In the genomic region with DNA sequence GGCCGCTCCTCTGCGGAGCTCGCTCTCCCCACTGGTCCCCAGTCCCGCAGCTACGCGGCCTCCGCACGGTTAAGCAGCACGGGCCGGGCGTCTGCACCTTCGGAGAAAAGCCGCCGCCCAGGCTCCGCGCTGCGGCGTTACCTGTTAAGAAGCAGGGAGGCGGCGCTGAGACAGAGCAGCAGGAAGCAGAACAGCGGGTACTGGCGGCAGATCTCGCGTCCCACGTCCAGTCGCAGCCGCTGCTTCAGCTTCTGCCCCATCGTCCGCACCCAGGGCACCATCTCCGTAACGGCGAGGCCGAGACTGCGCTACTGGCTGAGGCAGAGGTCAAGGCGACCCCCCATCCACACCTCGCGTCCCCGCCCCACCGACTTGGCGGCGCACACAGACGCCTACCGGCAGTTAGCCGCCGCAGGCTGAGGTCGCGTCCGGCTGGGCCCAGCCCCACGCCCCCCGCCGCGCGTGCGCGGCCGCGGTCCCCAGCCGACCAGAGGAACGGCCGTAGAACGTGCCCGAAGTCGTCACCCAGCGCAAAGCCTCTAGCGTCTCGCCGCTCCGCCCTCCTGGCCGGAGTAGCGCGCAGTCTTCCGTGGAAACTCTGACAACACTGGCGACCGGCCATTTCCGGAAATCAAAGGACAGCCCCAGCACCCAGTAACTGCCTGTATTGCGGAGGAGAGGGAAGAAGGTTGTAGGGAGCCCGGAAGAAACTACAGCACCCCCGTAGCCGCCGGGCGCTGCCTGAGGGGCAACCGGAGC, we compare ENCODE assay signal across 1 cellular context.
TF ChIP-seq lines count a peak whose summit lies in the region.

A gene with protein sequence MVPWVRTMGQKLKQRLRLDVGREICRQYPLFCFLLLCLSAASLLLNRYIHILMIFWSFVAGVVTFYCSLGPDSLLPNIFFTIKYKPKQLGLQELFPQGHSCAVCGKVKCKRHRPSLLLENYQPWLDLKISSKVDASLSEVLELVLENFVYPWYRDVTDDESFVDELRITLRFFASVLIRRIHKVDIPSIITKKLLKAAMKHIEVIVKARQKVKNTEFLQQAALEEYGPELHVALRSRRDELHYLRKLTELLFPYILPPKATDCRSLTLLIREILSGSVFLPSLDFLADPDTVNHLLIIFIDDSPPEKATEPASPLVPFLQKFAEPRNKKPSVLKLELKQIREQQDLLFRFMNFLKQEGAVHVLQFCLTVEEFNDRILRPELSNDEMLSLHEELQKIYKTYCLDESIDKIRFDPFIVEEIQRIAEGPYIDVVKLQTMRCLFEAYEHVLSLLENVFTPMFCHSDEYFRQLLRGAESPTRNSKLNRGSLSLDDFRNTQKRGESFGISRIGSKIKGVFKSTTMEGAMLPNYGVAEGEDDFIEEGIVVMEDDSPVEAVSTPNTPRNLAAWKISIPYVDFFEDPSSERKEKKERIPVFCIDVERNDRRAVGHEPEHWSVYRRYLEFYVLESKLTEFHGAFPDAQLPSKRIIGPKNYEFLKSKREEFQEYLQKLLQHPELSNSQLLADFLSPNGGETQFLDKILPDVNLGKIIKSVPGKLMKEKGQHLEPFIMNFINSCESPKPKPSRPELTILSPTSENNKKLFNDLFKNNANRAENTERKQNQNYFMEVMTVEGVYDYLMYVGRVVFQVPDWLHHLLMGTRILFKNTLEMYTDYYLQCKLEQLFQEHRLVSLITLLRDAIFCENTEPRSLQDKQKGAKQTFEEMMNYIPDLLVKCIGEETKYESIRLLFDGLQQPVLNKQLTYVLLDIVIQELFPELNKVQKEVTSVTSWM (minus strand): TSS at position 421 of the 759 bp plus-strand sequence. CDS start 140 bp downstream, at position 281.

TF ChIP-seq in HepG2, 621 proteins besides CTCF, POLR2A, EP300 and RAD21 (continued from another document and continues in another):
- TF ChIP-seq, protein P1, sequence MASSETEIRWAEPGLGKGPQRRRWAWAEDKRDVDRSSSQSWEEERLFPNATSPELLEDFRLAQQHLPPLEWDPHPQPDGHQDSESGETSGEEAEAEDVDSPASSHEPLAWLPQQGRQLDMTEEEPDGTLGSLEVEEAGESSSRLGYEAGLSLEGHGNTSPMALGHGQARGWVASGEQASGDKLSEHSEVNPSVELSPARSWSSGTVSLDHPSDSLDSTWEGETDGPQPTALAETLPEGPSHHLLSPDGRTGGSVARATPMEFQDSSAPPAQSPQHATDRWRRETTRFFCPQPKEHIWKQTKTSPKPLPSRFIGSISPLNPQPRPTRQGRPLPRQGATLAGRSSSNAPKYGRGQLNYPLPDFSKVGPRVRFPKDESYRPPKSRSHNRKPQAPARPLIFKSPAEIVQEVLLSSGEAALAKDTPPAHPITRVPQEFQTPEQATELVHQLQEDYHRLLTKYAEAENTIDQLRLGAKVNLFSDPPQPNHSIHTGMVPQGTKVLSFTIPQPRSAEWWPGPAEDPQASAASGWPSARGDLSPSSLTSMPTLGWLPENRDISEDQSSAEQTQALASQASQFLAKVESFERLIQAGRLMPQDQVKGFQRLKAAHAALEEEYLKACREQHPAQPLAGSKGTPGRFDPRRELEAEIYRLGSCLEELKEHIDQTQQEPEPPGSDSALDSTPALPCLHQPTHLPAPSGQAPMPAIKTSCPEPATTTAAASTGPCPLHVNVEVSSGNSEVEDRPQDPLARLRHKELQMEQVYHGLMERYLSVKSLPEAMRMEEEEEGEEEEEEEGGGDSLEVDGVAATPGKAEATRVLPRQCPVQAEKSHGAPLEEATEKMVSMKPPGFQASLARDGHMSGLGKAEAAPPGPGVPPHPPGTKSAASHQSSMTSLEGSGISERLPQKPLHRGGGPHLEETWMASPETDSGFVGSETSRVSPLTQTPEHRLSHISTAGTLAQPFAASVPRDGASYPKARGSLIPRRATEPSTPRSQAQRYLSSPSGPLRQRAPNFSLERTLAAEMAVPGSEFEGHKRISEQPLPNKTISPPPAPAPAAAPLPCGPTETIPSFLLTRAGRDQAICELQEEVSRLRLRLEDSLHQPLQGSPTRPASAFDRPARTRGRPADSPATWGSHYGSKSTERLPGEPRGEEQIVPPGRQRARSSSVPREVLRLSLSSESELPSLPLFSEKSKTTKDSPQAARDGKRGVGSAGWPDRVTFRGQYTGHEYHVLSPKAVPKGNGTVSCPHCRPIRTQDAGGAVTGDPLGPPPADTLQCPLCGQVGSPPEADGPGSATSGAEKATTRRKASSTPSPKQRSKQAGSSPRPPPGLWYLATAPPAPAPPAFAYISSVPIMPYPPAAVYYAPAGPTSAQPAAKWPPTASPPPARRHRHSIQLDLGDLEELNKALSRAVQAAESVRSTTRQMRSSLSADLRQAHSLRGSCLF (CRISPR knock-in tag; IDR thresholded peaks at IDR 0.05; ENCODE audit: borderline replicate concordance), result 0 out of 2 replicates have a peak, but pooled peaks have one; percentile 59
- no peak for TF ChIP-seq RFX1 (IDR thresholded peaks at IDR 0.05)
- TF ChIP-seq, protein P2, sequence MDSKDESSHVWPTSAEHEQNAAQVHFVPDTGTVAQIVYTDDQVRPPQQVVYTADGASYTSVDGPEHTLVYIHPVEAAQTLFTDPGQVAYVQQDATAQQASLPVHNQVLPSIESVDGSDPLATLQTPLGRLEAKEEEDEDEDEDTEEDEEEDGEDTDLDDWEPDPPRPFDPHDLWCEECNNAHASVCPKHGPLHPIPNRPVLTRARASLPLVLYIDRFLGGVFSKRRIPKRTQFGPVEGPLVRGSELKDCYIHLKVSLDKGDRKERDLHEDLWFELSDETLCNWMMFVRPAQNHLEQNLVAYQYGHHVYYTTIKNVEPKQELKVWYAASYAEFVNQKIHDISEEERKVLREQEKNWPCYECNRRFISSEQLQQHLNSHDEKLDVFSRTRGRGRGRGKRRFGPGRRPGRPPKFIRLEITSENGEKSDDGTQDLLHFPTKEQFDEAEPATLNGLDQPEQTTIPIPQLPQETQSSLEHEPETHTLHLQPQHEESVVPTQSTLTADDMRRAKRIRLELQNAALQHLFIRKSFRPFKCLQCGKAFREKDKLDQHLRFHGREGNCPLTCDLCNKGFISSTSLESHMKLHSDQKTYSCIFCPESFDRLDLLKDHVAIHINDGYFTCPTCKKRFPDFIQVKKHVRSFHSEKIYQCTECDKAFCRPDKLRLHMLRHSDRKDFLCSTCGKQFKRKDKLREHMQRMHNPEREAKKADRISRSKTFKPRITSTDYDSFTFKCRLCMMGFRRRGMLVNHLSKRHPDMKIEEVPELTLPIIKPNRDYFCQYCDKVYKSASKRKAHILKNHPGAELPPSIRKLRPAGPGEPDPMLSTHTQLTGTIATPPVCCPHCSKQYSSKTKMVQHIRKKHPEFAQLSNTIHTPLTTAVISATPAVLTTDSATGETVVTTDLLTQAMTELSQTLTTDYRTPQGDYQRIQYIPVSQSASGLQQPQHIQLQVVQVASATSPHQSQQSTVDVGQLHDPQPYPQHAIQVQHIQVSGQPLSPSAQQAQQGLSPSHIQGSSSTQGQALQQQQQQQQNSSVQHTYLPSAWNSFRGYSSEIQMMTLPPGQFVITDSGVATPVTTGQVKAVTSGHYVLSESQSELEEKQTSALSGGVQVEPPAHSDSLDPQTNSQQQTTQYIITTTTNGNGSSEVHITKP (CRISPR knock-in tag; IDR thresholded peaks at IDR 0.05; ENCODE audit: low read depth), result peak; percentile 47; the same call in 1 of the 2 replicates
- TF ChIP-seq RXRB (CRISPR knock-in tag; IDR thresholded peaks at IDR 0.05; ENCODE audit: borderline replicate concordance), result peak; percentile 41; the same call in 1 of the 2 replicates
- no peak; the same call in 1 of the 2 replicates for TF ChIP-seq HDAC2 (CRISPR knock-in tag; IDR thresholded peaks at IDR 0.05)
- peak; percentile 31 for TF ChIP-seq ZNF605 (CRISPR knock-in tag; IDR thresholded peaks at IDR 0.05)
- TF ChIP-seq ZNF34 (CRISPR knock-in tag; IDR thresholded peaks at IDR 0.05; ENCODE audit: borderline replicate concordance), result peak; percentile 52; the same call in 1 of the 2 replicates
- TF ChIP-seq, protein P3, sequence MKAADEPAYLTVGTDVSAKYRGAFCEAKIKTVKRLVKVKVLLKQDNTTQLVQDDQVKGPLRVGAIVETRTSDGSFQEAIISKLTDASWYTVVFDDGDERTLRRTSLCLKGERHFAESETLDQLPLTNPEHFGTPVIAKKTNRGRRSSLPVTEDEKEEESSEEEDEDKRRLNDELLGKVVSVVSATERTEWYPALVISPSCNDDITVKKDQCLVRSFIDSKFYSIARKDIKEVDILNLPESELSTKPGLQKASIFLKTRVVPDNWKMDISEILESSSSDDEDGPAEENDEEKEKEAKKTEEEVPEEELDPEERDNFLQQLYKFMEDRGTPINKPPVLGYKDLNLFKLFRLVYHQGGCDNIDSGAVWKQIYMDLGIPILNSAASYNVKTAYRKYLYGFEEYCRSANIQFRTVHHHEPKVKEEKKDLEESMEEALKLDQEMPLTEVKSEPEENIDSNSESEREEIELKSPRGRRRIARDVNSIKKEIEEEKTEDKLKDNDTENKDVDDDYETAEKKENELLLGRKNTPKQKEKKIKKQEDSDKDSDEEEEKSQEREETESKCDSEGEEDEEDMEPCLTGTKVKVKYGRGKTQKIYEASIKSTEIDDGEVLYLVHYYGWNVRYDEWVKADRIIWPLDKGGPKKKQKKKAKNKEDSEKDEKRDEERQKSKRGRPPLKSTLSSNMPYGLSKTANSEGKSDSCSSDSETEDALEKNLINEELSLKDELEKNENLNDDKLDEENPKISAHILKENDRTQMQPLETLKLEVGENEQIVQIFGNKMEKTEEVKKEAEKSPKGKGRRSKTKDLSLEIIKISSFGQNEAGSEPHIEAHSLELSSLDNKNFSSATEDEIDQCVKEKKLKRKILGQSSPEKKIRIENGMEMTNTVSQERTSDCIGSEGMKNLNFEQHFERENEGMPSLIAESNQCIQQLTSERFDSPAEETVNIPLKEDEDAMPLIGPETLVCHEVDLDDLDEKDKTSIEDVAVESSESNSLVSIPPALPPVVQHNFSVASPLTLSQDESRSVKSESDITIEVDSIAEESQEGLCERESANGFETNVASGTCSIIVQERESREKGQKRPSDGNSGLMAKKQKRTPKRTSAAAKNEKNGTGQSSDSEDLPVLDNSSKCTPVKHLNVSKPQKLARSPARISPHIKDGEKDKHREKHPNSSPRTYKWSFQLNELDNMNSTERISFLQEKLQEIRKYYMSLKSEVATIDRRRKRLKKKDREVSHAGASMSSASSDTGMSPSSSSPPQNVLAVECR (CRISPR knock-in tag; IDR thresholded peaks at IDR 0.05; ENCODE audit: borderline replicate concordance), result peak; percentile 90
- 0 out of 2 replicates have a peak, but pooled peaks have one; percentile 80 for TF ChIP-seq ZNF749 (CRISPR knock-in tag; IDR thresholded peaks at IDR 0.05; ENCODE audit: borderline replicate concordance)
- no peak for TF ChIP-seq XBP1 (CRISPR knock-in tag; IDR thresholded peaks at IDR 0.05)
- no peak for TF ChIP-seq NFIB (CRISPR knock-in tag; IDR thresholded peaks at IDR 0.05; ENCODE audit: borderline replicate concordance)
- TF ChIP-seq CHCHD3 (CRISPR knock-in tag; IDR thresholded peaks at IDR 0.05), result peak; percentile 89; the same call in 1 of the 2 replicates
- TF ChIP-seq ATF7 (IDR thresholded peaks at IDR 0.05), result no peak
- peak; percentile 20; the same call in 1 of the 2 replicates for TF ChIP-seq ATF7 (CRISPR knock-in tag; IDR thresholded peaks at IDR 0.05)
- no peak for TF ChIP-seq KDM4B (CRISPR knock-in tag; IDR thresholded peaks at IDR 0.05)
- TF ChIP-seq SIN3A (IDR thresholded peaks at IDR 0.05; ENCODE audit: borderline replicate concordance, low read depth, low read length), result peak; percentile 91
- TF ChIP-seq GTF3A (CRISPR knock-in tag; conservative IDR thresholded peaks at IDR 0.05), result 0 out of 2 replicates have a peak, but pooled peaks have one; percentile 47
- no peak for TF ChIP-seq PCBP2 (optimal IDR thresholded peaks at IDR 0.05; ENCODE audit: low read depth, low read length, poor library complexity, severe bottlenecking)
- peak; percentile 91 for TF ChIP-seq ATF7-NPFF (CRISPR knock-in tag; IDR thresholded peaks at IDR 0.05; ENCODE audit: low read depth)
- peak; percentile 73; the same call in 1 of the 2 replicates for TF ChIP-seq ZSCAN20 (CRISPR knock-in tag; IDR thresholded peaks at IDR 0.05; ENCODE audit: borderline replicate concordance)
- peak; percentile 19; the same call in 1 of the 2 replicates for TF ChIP-seq SIX1 (CRISPR knock-in tag; IDR thresholded peaks at IDR 0.05; ENCODE audit: borderline replicate concordance)
- TF ChIP-seq, protein P4, sequence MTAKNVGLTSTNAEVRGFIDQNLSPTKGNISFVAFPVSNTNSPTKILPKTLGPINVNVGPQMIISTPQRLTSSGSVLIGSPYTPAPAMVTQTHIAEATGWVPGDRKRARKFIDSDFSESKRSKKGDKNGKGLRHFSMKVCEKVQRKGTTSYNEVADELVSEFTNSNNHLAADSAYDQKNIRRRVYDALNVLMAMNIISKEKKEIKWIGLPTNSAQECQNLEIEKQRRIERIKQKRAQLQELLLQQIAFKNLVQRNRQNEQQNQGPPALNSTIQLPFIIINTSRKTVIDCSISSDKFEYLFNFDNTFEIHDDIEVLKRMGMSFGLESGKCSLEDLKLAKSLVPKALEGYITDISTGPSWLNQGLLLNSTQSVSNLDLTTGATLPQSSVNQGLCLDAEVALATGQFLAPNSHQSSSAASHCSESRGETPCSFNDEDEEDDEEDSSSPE (CRISPR knock-in tag; IDR thresholded peaks at IDR 0.05), result peak; percentile 23; the same call in 1 of the 2 replicates
- no peak for TF ChIP-seq ZNF879 (CRISPR knock-in tag; IDR thresholded peaks at IDR 0.05)
- TF ChIP-seq, protein P5, sequence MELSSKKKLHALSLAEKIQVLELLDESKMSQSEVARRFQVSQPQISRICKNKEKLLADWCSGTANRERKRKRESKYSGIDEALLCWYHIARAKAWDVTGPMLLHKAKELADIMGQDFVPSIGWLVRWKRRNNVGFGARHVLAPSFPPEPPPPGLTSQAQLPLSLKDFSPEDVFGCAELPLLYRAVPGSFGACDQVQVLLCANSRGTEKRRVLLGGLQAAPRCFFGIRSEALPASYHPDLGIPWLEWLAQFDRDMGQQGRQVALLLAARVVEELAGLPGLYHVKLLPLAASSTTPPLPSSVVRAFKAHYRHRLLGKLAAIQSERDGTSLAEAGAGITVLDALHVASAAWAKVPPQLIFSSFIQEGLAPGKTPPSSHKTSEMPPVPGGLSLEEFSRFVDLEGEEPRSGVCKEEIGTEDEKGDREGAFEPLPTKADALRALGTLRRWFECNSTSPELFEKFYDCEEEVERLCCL (CRISPR knock-in tag; IDR thresholded peaks at IDR 0.05; ENCODE audit: borderline replicate concordance), result no peak
- TF ChIP-seq, protein P6, sequence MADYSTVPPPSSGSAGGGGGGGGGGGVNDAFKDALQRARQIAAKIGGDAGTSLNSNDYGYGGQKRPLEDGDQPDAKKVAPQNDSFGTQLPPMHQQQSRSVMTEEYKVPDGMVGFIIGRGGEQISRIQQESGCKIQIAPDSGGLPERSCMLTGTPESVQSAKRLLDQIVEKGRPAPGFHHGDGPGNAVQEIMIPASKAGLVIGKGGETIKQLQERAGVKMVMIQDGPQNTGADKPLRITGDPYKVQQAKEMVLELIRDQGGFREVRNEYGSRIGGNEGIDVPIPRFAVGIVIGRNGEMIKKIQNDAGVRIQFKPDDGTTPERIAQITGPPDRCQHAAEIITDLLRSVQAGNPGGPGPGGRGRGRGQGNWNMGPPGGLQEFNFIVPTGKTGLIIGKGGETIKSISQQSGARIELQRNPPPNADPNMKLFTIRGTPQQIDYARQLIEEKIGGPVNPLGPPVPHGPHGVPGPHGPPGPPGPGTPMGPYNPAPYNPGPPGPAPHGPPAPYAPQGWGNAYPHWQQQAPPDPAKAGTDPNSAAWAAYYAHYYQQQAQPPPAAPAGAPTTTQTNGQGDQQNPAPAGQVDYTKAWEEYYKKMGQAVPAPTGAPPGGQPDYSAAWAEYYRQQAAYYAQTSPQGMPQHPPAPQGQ (CRISPR knock-in tag; IDR thresholded peaks at IDR 0.05; ENCODE audit: borderline replicate concordance), result 0 out of 2 replicates have a peak, but pooled peaks have one; percentile 26
- peak; percentile 58; the same call in 1 of the 2 replicates for TF ChIP-seq ETV6 (CRISPR knock-in tag; conservative IDR thresholded peaks at IDR 0.05)
- no peak for TF ChIP-seq KLF6 (CRISPR knock-in tag; IDR thresholded peaks at IDR 0.05)
- TF ChIP-seq ZBTB8A (CRISPR knock-in tag; IDR thresholded peaks at IDR 0.05; ENCODE audit: borderline replicate concordance, low read depth), result peak; percentile 38; the same call in 1 of the 2 replicates
- peak; percentile 29; the same call in 1 of the 2 replicates for TF ChIP-seq MEIS2 (CRISPR knock-in tag; IDR thresholded peaks at IDR 0.05)
- TF ChIP-seq ZIK1 (CRISPR knock-in tag; IDR thresholded peaks at IDR 0.05; ENCODE audit: borderline replicate concordance, low read depth), result peak; percentile 72; the same call in 1 of the 2 replicates
